8 cellular contexts compared by ENCODE assay signal in genomic region chr7:129144095-129144833, GRCh38. TPM values are rescaled to one million over a fixed set of nuclear protein-coding genes. Genes with fewer than 3 reads are reported as not detected.
A peak's percentile ranks its signal among the peaks of the same experiment; 100 is the strongest.
DNase-seq lines count a peak whose midpoint lies in the region; ATAC-seq, FAIRE-seq and TF ChIP-seq lines count a peak whose summit lies in the region.

TSPAN33 (plus strand) TSS chr7:129144707; CDS start chr7:129144981, 274 bp downstream.

- no peaks in the 10 kb centered on the region for H3K4me1 ChIP-seq in breast epithelium
- H3K4me1 ChIP-seq in small intestine (ENCODE audit: control insufficient read depth in 2 of 2, insufficient read depth in 1 of 2, low read depth in 1 of 2, low read length in 1 of 2): no peaks in the 10 kb centered on the region

- TF ChIP-seq POLR2A in breast epithelium (IDR thresholded peaks at IDR 0.05): no peak

- H3K27me3 ChIP-seq in breast epithelium: no peaks in the 10 kb centered on the region
- H3K27me3 ChIP-seq in small intestine (ENCODE audit: control insufficient read depth in 2 of 2, insufficient read depth in 2 of 2, low read length in 2 of 2): peaks cover 0 to 4% of the 10 kb centered on the region in 2 donors

- no peaks in the 10 kb centered on the region for H3K36me3 ChIP-seq in breast epithelium
- no peaks in the 10 kb centered on the region for H3K36me3 ChIP-seq in small intestine (ENCODE audit: control insufficient read depth in 2 of 2, insufficient read depth in 2 of 2, low read length in 2 of 2)

- peak within 1 kb of the TSS; percentile 45 to 73 (median 61) for H3K4me3 ChIP-seq in breast epithelium
- H3K4me3 ChIP-seq in small intestine (ENCODE audit: low read depth in 1 of 2, low read length in 2 of 2): peak within 1 kb of the TSS; percentile 59 to 68

- ATAC-seq in GM18502 (IDR thresholded peaks at IDR 0.05; ENCODE audit: poor library complexity, unreplicated experiment) (peak; percentile 71), HG02798 (IDR thresholded peaks at IDR 0.05; ENCODE audit: poor library complexity, unreplicated experiment) (peak; percentile 84)

- H3K27ac ChIP-seq in VCaP (peak within 1 kb of the TSS; percentile 70; the same call in 1 of the 2 replicates), breast epithelium (no peak within 1 kb of the TSS), small intestine (ENCODE audit: low read depth in 1 of 2, low read length in 1 of 2) (peak within 1 kb of the TSS in 1 of 2 donors; percentile 39)

- WGBS in small intestine, 3 donors: 1% methylated on average over 24 to 43 of the region's 43 CpGs

- H3K9me3 ChIP-seq in breast epithelium (no peaks in the 10 kb centered on the region), small intestine (ENCODE audit: control insufficient read depth, low read depth) (no peaks in the 10 kb centered on the region)

- intact Hi-C loops in breast epithelium (cut with DNase I; ENCODE audit: low total_unique reads): no loop called here

- peak; percentile 58 for DNase-seq in NCI-H1694 treated with DMSO at 0.1 percent for 48 hours (lab: John Stamatoyannopoulos, UW)
- peak; percentile 57 to 77 for DNase-seq in breast epithelium (ENCODE audit: low spot score in 2 of 2)
- DNase-seq in iPS-NIHi7 (ENCODE audit: extremely low spot score): peak; percentile 98
- peak; percentile 59 for DNase-seq in small intestine
- no peak for DNase-seq in DMS153 treated with DMSO at 0.1 percent for 48 hours (lab: John Stamatoyannopoulos, UW; ENCODE audit: unreplicated experiment)

- no peak for TF ChIP-seq CTCF in VCaP (conservative IDR thresholded peaks at IDR 0.05)
- no peak for TF ChIP-seq CTCF in breast epithelium (IDR thresholded peaks at IDR 0.05)

- FAIRE-seq in small intestine (lab: Jason Lieb, UNC): no peak

RNA-seq across cellular contexts. Expression of gene TSPAN33, which starts in this region (rescaled TPM):
- 10 to 100 TPM in 1 of 3 donors, 1 to 10 TPM in 2; 3.9 to 11.4 (median 5.4) TPM for total RNA-seq in breast epithelium
- 1 to 10 TPM in 2 of 3 donors, under 1 TPM in 1; 0.67 to 5.9 (median 3.4) TPM for polyA plus RNA-seq in small intestine
